10 cellular contexts compared by ENCODE assay signal in the genomic region with DNA sequence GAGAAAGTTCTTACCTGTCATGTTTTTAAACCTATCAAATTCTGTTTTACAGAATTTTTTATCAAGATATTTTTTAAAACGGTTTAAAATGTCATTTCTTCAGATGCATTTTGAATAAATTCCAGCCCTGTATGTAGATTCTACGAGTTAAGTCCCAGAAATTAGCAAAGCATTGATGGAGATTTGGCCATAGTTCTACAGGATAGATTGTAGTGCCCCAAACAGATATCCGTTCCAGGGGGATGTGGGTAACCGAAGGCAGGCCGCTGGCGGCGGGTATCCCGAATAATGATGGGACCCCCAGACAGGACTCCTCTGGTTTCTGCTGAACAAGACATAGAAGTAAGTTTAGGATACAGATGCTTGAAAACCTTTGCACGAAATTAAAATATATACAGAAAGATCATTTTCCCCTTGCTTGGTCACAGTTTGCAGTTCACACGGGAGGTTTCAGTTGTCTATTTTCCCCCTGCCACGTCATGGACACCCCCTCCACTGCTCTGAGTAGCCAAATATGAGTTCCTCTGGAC.
DNase-seq lines count a peak whose midpoint lies in the region; ATAC-seq lines count a peak whose summit lies in the region.
"Had no signal": no experiment of that assay in that cellular context is flagged by ENCODE, and none has a peak within 500 bp of the region (broad histone marks: within the 10 kb centered on the region; RNA-seq: fewer than 3 reads in every experiment).

No MANE protein-coding gene starts in this region.

- no peaks in the 10 kb centered on the region for H3K9me3 ChIP-seq in iPS-18a (ENCODE audit: control insufficient read depth, low read depth, low read length)
- H3K9me3 ChIP-seq in subcutaneous abdominal adipose tissue (ENCODE audit: control insufficient read depth in 5 of 5, low read length in 5 of 5) = no peaks in the 10 kb centered on the region

- H3K27ac ChIP-seq in angular gyrus (ENCODE audit: low read depth, low read length) (peak overlapping the region; percentile 82), iPS-18a (ENCODE audit: low read length) (no peak overlapping the region), subcutaneous abdominal adipose tissue (ENCODE audit: low read depth, low read length) (no peak overlapping the region)

- H3K36me3 ChIP-seq in iPS-18a (ENCODE audit: control insufficient read depth, low read depth, low read length) (no peaks in the 10 kb centered on the region), subcutaneous abdominal adipose tissue (ENCODE audit: control insufficient read depth in 5 of 5, insufficient read depth in 5 of 5, low read length in 5 of 5) (no peaks in the 10 kb centered on the region)

- ATAC-seq in HG02870 (IDR thresholded peaks at IDR 0.05; ENCODE audit: unreplicated experiment) = no peak

- H3K4me3 ChIP-seq in iPS-18a (ENCODE audit: low read length) = peak overlapping the region; percentile 87
- H3K4me3 ChIP-seq in subcutaneous abdominal adipose tissue (ENCODE audit: low read depth in 1 of 5, low read length in 5 of 5) = peak overlapping the region in 4 of 5 donors; percentile 50 to 66 (median 58)

- H3K9ac ChIP-seq in iPS-18a (ENCODE audit: low read length) (peak overlapping the region; percentile 0), subcutaneous abdominal adipose tissue (ENCODE audit: low read length in 5 of 5) (no peak overlapping the region)

- peaks cover 53% of the 10 kb centered on the region for H3K27me3 ChIP-seq in iPS-18a (ENCODE audit: control insufficient read depth, insufficient read depth, low read length)
- H3K27me3 ChIP-seq in subcutaneous abdominal adipose tissue (ENCODE audit: control insufficient read depth in 5 of 5, insufficient read depth in 4 of 5, low read length in 5 of 5) = peaks cover 14 to 45% (median 31%) of the 10 kb centered on the region in 5 donors

- H3K4me1 ChIP-seq in iPS-18a (ENCODE audit: control insufficient read depth, low read depth, low read length) (peaks cover 12% of the 10 kb centered on the region), subcutaneous abdominal adipose tissue (ENCODE audit: control insufficient read depth in 5 of 5, insufficient read depth in 5 of 5, low read length in 5 of 5) (peaks cover 0 to 33% (median 30%) of the 10 kb centered on the region in 5 donors)

- DNase-seq in NCI-H2029 treated with DMSO at 0.1 percent for 48 hours (lab: John Stamatoyannopoulos, UW) (peak; percentile 19), NCI-H2029 (lab: John Stamatoyannopoulos, UW) (no peak), RPMI8226 (no peak)
- DNase-seq in activated CD4-positive, alpha-beta T cell treated with anti-CD3 and anti-CD28 coated beads for 48 hours = no peak
- DNase-seq: kidney glomerular epithelial cell; stimulated activated CD4-positive, alpha-beta T cell treated with anti-CD3 and anti-CD28 coated beads, Interleukin-2, amount 100 ng/mL, for 48 hours had no signal
